In genomic region chr9:18492612-18493011, GRCh38 we compare ENCODE assay signal across 2 cellular contexts.
TF ChIP-seq lines count a peak whose summit lies in the region.

No MANE protein-coding gene starts in this region.

TF ChIP-seq in IMR-90, 13 proteins besides CTCF, POLR2A, EP300 and RAD21:
- TF ChIP-seq RCOR1 (IDR thresholded peaks at IDR 0.05; ENCODE audit: insufficient replicate concordance, low read length) (no peak), NFE2L2 (IDR thresholded peaks at IDR 0.05; ENCODE audit: low read depth, low read length) (no peak), BHLHE40 (IDR thresholded peaks at IDR 0.05; ENCODE audit: low read depth, low read length) (no peak), RFX5 (IDR thresholded peaks at IDR 0.05; ENCODE audit: low read depth, low read length) (no peak), FOS (IDR thresholded peaks at IDR 0.05; ENCODE audit: low read depth, low read length) (no peak), CHD1 (IDR thresholded peaks at IDR 0.05; ENCODE audit: low read depth, low read length) (no peak)
- TF ChIP-seq, protein P1, sequence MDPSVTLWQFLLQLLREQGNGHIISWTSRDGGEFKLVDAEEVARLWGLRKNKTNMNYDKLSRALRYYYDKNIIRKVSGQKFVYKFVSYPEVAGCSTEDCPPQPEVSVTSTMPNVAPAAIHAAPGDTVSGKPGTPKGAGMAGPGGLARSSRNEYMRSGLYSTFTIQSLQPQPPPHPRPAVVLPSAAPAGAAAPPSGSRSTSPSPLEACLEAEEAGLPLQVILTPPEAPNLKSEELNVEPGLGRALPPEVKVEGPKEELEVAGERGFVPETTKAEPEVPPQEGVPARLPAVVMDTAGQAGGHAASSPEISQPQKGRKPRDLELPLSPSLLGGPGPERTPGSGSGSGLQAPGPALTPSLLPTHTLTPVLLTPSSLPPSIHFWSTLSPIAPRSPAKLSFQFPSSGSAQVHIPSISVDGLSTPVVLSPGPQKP (IDR thresholded peaks at IDR 0.05; ENCODE audit: borderline replicate concordance, low read depth, low read length), result no peak
- TF ChIP-seq, protein P2, sequence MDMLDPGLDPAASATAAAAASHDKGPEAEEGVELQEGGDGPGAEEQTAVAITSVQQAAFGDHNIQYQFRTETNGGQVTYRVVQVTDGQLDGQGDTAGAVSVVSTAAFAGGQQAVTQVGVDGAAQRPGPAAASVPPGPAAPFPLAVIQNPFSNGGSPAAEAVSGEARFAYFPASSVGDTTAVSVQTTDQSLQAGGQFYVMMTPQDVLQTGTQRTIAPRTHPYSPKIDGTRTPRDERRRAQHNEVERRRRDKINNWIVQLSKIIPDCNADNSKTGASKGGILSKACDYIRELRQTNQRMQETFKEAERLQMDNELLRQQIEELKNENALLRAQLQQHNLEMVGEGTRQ (IDR thresholded peaks at IDR 0.05; ENCODE audit: low read depth, low read length), result no peak

TF ChIP-seq in WTC11, 78 proteins besides CTCF, POLR2A, EP300 and RAD21:
- TF ChIP-seq ZNF121 (CRISPR knock-in tag; IDR thresholded peaks at IDR 0.05), result no peak
- TF ChIP-seq ZNF512 (CRISPR knock-in tag; IDR thresholded peaks at IDR 0.05; ENCODE audit: borderline replicate concordance), result no peak
- no peak for TF ChIP-seq ZNF317 (CRISPR knock-in tag; IDR thresholded peaks at IDR 0.05; ENCODE audit: borderline replicate concordance, low read depth)
- no peak for TF ChIP-seq HMGA2 (CRISPR knock-in tag; IDR thresholded peaks at IDR 0.05)
- no peak for TF ChIP-seq IRF2 (CRISPR knock-in tag; IDR thresholded peaks at IDR 0.05; ENCODE audit: borderline replicate concordance, low read depth)
- TF ChIP-seq USF1 (CRISPR knock-in tag; IDR thresholded peaks at IDR 0.05), result no peak
- TF ChIP-seq ESRRA (CRISPR knock-in tag; IDR thresholded peaks at IDR 0.05; ENCODE audit: borderline replicate concordance), result no peak
